10 cellular contexts compared by ENCODE assay signal in the genomic region with DNA sequence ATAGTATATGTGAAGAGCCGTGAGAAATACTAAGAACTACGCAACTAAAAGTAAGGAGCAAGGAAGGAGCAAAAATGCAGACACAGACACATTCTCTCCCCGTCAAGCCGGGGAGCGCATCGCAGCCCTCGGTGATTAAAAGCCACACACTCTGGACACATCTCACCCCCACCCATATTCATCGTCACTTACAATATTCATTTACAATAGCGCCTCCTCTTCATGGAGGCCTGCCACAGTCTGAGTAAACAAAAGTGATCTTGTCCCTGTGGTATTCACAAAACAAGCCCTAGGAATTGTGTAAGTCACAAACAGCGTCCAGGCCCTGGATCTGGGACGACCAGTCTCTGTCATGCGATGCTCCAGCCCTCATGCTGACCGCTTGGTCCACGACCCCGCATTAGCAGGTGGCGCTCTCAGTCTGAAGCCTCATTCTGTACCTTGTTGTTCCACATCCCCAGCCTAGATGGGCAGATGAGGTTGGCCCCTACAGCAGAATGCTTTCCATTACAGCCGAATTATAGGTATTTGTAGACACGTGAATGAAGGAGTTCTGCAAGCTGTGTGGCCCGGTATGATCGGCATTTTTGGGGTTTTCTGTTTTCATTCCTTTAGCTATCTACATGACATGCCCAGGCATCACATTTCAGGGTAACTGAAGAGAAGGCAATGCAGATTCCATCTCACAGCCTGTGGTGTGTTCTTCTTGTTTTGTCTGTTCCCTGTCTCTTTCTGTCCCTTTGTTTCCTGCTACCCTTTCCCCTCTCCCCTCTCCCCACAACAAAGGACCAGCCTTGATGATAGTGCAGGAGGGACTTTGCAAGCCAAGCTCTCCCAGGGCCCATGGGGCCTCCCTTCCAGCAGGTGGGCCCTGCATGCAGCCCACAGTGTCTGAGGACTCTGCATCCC.
A peak's percentile ranks its signal among the peaks of the same experiment; 100 is the strongest.
DNase-seq lines count a peak whose midpoint lies in the region; ATAC-seq and TF ChIP-seq lines count a peak whose summit lies in the region.
"Had no signal": no experiment of that assay in that cellular context is flagged by ENCODE, and none has a peak within 500 bp of the region (broad histone marks: within the 10 kb centered on the region; RNA-seq: fewer than 3 reads in every experiment).

No MANE protein-coding gene starts in this region.

- no peak overlapping the region for H3K56ac ChIP-seq in H9 (ENCODE audit: insufficient read length, low read depth, low read length)

- no peaks in the 10 kb centered on the region for H3K23me2 ChIP-seq in H9 (ENCODE audit: insufficient read length, low read depth, low read length, poor library complexity, severe bottlenecking)

- DNase-seq in H9 (no peak), gastrocnemius medialis (peak; percentile 96 to 97), DMS79 treated with DMSO at 0.1 percent for 48 hours (lab: John Stamatoyannopoulos, UW) (no peak), DMS53 (lab: John Stamatoyannopoulos, UW) (no peak)
- DNase-seq in activated CD8-positive, alpha-beta T cell treated with anti-CD3 and anti-CD28 coated beads, Interleukin-2, amount 10 ng/mL, durations not matched to agents 7 days and 5 days: no peak
- DNase-seq: foreskin melanocyte, NCI-H2107 had no signal

- intact Hi-C loops in gastrocnemius medialis (cut with DNase I; ENCODE audit: low total_unique reads): loop anchor here (1.0 to 2.0 kb wide), 4 partner anchors 22 to 105 kb away; no protein-coding TSS in a partner anchor

- no peaks in the 10 kb centered on the region for H3K79me2 ChIP-seq in H9 (ENCODE audit: insufficient read depth, low read length)

- H2AK5ac ChIP-seq in H9 (ENCODE audit: insufficient read length, low read length): no peak overlapping the region

- no peaks in the 10 kb centered on the region for H4K20me1 ChIP-seq in H9 (ENCODE audit: control insufficient read depth, insufficient read depth, insufficient read length)

- CTCF ChIA-PET in activated CD8-positive, alpha-beta T cell treated with anti-CD3 and anti-CD28 coated beads, Interleukin-2, amount 10 ng/mL, durations not matched to agents 7 days and 5 days (lab: Charles Lee): interaction anchor here (0.8 to 1.8 kb wide), 7 partner anchors 10 to 114 kb away, joined by 3 to 6 read pairs (median 4); no protein-coding TSS in a partner anchor

- peak overlapping the region; percentile 69 for H3K18ac ChIP-seq in H9 (ENCODE audit: insufficient read length, low read depth, low read length)

- no CpG with 5 or more reads among the region's 20 CpGs for WGBS in H9 (ENCODE audit: extremely low coverage, insufficient read length, low lambda C conversion rate)

- H2BK12ac ChIP-seq in H9 (ENCODE audit: insufficient read length, low read depth, low read length): no peak overlapping the region

- H3K27ac ChIP-seq in H9 (ENCODE audit: insufficient read length, low read depth, low read length) (no peak overlapping the region), iPS-18a (ENCODE audit: low read length) (no peak overlapping the region), gastrocnemius medialis (peak overlapping the region; percentile 93 to 96 (median 96))

- H3K27ac Mint-ChIP-seq in H9: peak overlapping the region; percentile 71 to 94 (median 92); a peak in 6 of 7 replicates
- H3K27ac Mint-ChIP-seq in activated CD8-positive, alpha-beta T cell treated with anti-CD3 and anti-CD28 coated beads, Interleukin-2, amount 10 ng/mL, durations not matched to agents 7 days and 5 days: peak overlapping the region; percentile 92

- H3K4me2 ChIP-seq in H9 (ENCODE audit: insufficient read depth, insufficient read length, low read length): no peak overlapping the region

- H3K4me3 ChIP-seq in iPS-18a (ENCODE audit: low read length) (peak overlapping the region; percentile 4), gastrocnemius medialis (peak overlapping the region; percentile 32 to 38 (median 35))

- peaks cover 32 to 39% of the 10 kb centered on the region in 2 experiments for H3K4me1 Mint-ChIP-seq in H9
- H3K4me1 Mint-ChIP-seq in activated CD8-positive, alpha-beta T cell treated with anti-CD3 and anti-CD28 coated beads, Interleukin-2, amount 10 ng/mL, durations not matched to agents 7 days and 5 days (ENCODE audit: low read depth): peaks cover 64% of the 10 kb centered on the region

- no peak overlapping the region for H2BK20ac ChIP-seq in H9 (ENCODE audit: low read depth, low read length, poor library complexity, severe bottlenecking)

- no peak overlapping the region for H3T11ph ChIP-seq in H9 (ENCODE audit: low read length)

- H3K27me3 Mint-ChIP-seq in H9 (ENCODE audit: low read depth): no peaks in the 10 kb centered on the region
- H3K27me3 Mint-ChIP-seq in activated CD8-positive, alpha-beta T cell treated with anti-CD3 and anti-CD28 coated beads, Interleukin-2, amount 10 ng/mL, durations not matched to agents 7 days and 5 days (ENCODE audit: low read depth): no peaks in the 10 kb centered on the region

- no peaks in the 10 kb centered on the region for H3K79me1 ChIP-seq in H9 (ENCODE audit: insufficient read depth, low read depth, low read length, poor library complexity, severe bottlenecking)

- no peak overlapping the region for H3K4me3 Mint-ChIP-seq in H9
- peak overlapping the region; percentile 37 for H3K4me3 Mint-ChIP-seq in activated CD8-positive, alpha-beta T cell treated with anti-CD3 and anti-CD28 coated beads, Interleukin-2, amount 10 ng/mL, durations not matched to agents 7 days and 5 days

- H3K27me3 ChIP-seq in H9 (ENCODE audit: insufficient read depth, low read length) (no peaks in the 10 kb centered on the region), iPS-18a (ENCODE audit: control insufficient read depth, insufficient read depth, low read length) (no peaks in the 10 kb centered on the region), gastrocnemius medialis (no peaks in the 10 kb centered on the region)

- H3K14ac ChIP-seq in H9 (ENCODE audit: insufficient read depth, low read length): no peak overlapping the region

- H3K4me1 ChIP-seq in H9 (ENCODE audit: insufficient read depth, low read length): peaks cover 8% of the 10 kb centered on the region; the same call in 1 of the 2 replicates
- peaks cover 16% of the 10 kb centered on the region for H3K4me1 ChIP-seq in iPS-18a (ENCODE audit: control insufficient read depth, low read depth, low read length)
- H3K4me1 ChIP-seq in gastrocnemius medialis: peaks cover 24 to 25% of the 10 kb centered on the region in 2 donors

- H3K23ac ChIP-seq in H9 (ENCODE audit: insufficient read length, low read depth, low read length): no peak overlapping the region

- H2BK120ac ChIP-seq in H9 (ENCODE audit: low read depth, low read length, poor library complexity, severe bottlenecking): no peak overlapping the region

- in situ Hi-C loops in gastrocnemius medialis (cut with MboI; ENCODE audit: low sequenced_read_pairs in 4 of 4): no loop called here

- H3K36me3 Mint-ChIP-seq in H9 (ENCODE audit: insufficient read depth in 1 of 3, low read depth in 3 of 3): peaks cover 7 to 17% (median 10%) of the 10 kb centered on the region in 3 experiments
- peaks cover 49% of the 10 kb centered on the region for H3K36me3 Mint-ChIP-seq in activated CD8-positive, alpha-beta T cell treated with anti-CD3 and anti-CD28 coated beads, Interleukin-2, amount 10 ng/mL, durations not matched to agents 7 days and 5 days (ENCODE audit: low read depth)

- ATAC-seq in activated CD8-positive, alpha-beta T cell treated with anti-CD3 and anti-CD28 coated beads, Interleukin-2, amount 10 ng/mL, durations not matched to agents 7 days and 5 days: peak; percentile 68
- ATAC-seq in gastrocnemius medialis (peak; percentile 86), HG02623 (IDR thresholded peaks at IDR 0.05; ENCODE audit: unreplicated experiment) (no peak), GM19467 (IDR thresholded peaks at IDR 0.05; ENCODE audit: unreplicated experiment) (no peak)

- H3K9me3 ChIP-seq in H9 (ENCODE audit: control insufficient read depth, low read depth, low read length): no peaks in the 10 kb centered on the region
- no peaks in the 10 kb centered on the region for H3K9me3 ChIP-seq in iPS-18a (ENCODE audit: control insufficient read depth, low read depth, low read length)
- H3K9me3 ChIP-seq in gastrocnemius medialis: no peaks in the 10 kb centered on the region

- POLR2A ChIA-PET in activated CD8-positive, alpha-beta T cell treated with anti-CD3 and anti-CD28 coated beads, Interleukin-2, amount 10 ng/mL, durations not matched to agents 7 days and 5 days (lab: Charles Lee): interaction anchor here (1.2 kb wide), 1 partner anchor 14 kb away, joined by 3 read pairs; no protein-coding TSS in a partner anchor

- H3K9ac ChIP-seq in H9 (ENCODE audit: extremely low read depth, insufficient read length, low read length): no peak overlapping the region
- H3K9ac ChIP-seq in iPS-18a (ENCODE audit: low read length): no peak overlapping the region

- no peak overlapping the region for H4K91ac ChIP-seq in H9 (ENCODE audit: insufficient read length, low read depth, low read length)

- no peak overlapping the region for H4K5ac ChIP-seq in H9 (ENCODE audit: insufficient read length, low read depth, low read length)

- peak; percentile 60 to 88 for TF ChIP-seq POLR2A in gastrocnemius medialis (IDR thresholded peaks at IDR 0.05)

- no peaks in the 10 kb centered on the region for H3K36me3 ChIP-seq in iPS-18a (ENCODE audit: control insufficient read depth, low read depth, low read length)
- peaks cover 0 to 13% of the 10 kb centered on the region in 2 donors for H3K36me3 ChIP-seq in gastrocnemius medialis

- no peak overlapping the region for H2BK5ac ChIP-seq in H9 (ENCODE audit: insufficient read length, low read length)

- H2AFZ ChIP-seq in H9 (ENCODE audit: low read length): no peak overlapping the region

- no peak for TF ChIP-seq CTCF in H9 (conservative IDR thresholded peaks at IDR 0.05)
- peak in 1 of 5 experiments; percentile 7 for TF ChIP-seq CTCF in gastrocnemius medialis (IDR thresholded peaks at IDR 0.05 in 4 of 5, conservative IDR thresholded peaks at IDR 0.05 in 1 of 5)

- H3K4ac ChIP-seq in H9 (ENCODE audit: low read depth, low read length): no peak overlapping the region

- no peaks in the 10 kb centered on the region for H3K9me3 Mint-ChIP-seq in H9
- no peaks in the 10 kb centered on the region for H3K9me3 Mint-ChIP-seq in activated CD8-positive, alpha-beta T cell treated with anti-CD3 and anti-CD28 coated beads, Interleukin-2, amount 10 ng/mL, durations not matched to agents 7 days and 5 days (ENCODE audit: insufficient read depth)

- no peak overlapping the region for H2BK15ac ChIP-seq in H9 (ENCODE audit: low read depth, low read length)

- H4K8ac ChIP-seq in H9 (replicated peaks; ENCODE audit: insufficient read length, low read depth, low read length): no peak overlapping the region

Comparison
In these comparisons a context has a peak if more than half of its experiments do, and no peak if none do; other contexts are left out.
1. DNase-seq: peak in gastrocnemius medialis (2 of 2); none in H9 (single experiment), activated CD8-positive, alpha-beta T cell treated with anti-CD3 and anti-CD28 coated beads, Interleukin-2, amount 10 ng/mL, durations not matched to agents 7 days and 5 days (single experiment), DMS79 treated with DMSO at 0.1 percent for 48 hours (single experiment) and DMS53 (single experiment).
2. H3K27ac ChIP-seq: peak in gastrocnemius medialis (4 of 4); none in H9 (single experiment) and iPS-18a (single experiment).
3. ATAC-seq: peak in activated CD8-positive, alpha-beta T cell treated with anti-CD3 and anti-CD28 coated beads, Interleukin-2, amount 10 ng/mL, durations not matched to agents 7 days and 5 days (single experiment) and gastrocnemius medialis (2 of 2); none in HG02623 (single experiment) and GM19467 (single experiment).